In genomic region chr9:128624566-128624965, GRCh38 we compare ENCODE assay signal across 24 cellular contexts.
"Had no signal": no experiment of that assay in that cellular context is flagged by ENCODE, and none has a peak within 500 bp of the region (broad histone marks: within the 10 kb centered on the region; RNA-seq: fewer than 3 reads in every experiment).

No MANE protein-coding gene starts in this region.

- H3K9me3 Mint-ChIP-seq: activated naive CD4-positive, alpha-beta T cell treated with anti-CD3 and anti-CD28 coated beads for 36 hours; activated naive CD8-positive, alpha-beta T cell treated with anti-CD3 and anti-CD28 coated beads, Interleukin-2, amount 50 U/mL, for 24 hours; activated T-cell treated with anti-CD3 and anti-CD28 coated beads, Interleukin-2, amount 50 U/mL, for 72 hours; brain; dendritic cell treated with granulocyte-macrophage colony-stimulating factor and Interleukin-4, amounts not matched to agents 40 ng/mL and 50 ng/mL, for 4 days; memory B cell; nephron progenitor cell; stimulated activated naive CD8-positive, alpha-beta T cell treated with anti-CD3 and anti-CD28 coated beads, Interleukin-15, Interleukin-2, amounts not matched to agents 100 ng/mL and 50 ng/mL, for 24 hours; T-helper 1 cell treated with Interleukin-12 subunit alpha and Interleukin-12 subunit beta and Interleukin-4 antibody, amounts not matched to agents 30 μg/mL and 1 μg/mL, for 36 hours had no signal

- ATAC-seq: activated naive CD8-positive, alpha-beta T cell treated with anti-CD3 and anti-CD28 coated beads, Interleukin-2, amount 50 U/mL, for 24 hours; activated T-cell treated with anti-CD3 and anti-CD28 coated beads, Interleukin-2, amount 50 U/mL, for 72 hours had no signal

- H3K27ac Mint-ChIP-seq: activated naive CD4-positive, alpha-beta T cell treated with anti-CD3 and anti-CD28 coated beads for 36 hours; activated naive CD8-positive, alpha-beta T cell treated with anti-CD3 and anti-CD28 coated beads, Interleukin-2, amount 50 U/mL, for 24 hours; activated T-cell treated with anti-CD3 and anti-CD28 coated beads, Interleukin-2, amount 50 U/mL, for 72 hours; dendritic cell treated with granulocyte-macrophage colony-stimulating factor and Interleukin-4, amounts not matched to agents 40 ng/mL and 50 ng/mL, for 4 days; stimulated activated naive CD8-positive, alpha-beta T cell treated with anti-CD3 and anti-CD28 coated beads, Interleukin-15, Interleukin-2, amounts not matched to agents 100 ng/mL and 50 ng/mL, for 24 hours had no signal

- H3K4me3 Mint-ChIP-seq: activated naive CD4-positive, alpha-beta T cell treated with anti-CD3 and anti-CD28 coated beads for 36 hours; activated naive CD8-positive, alpha-beta T cell treated with anti-CD3 and anti-CD28 coated beads, Interleukin-2, amount 50 U/mL, for 24 hours; activated T-cell treated with anti-CD3 and anti-CD28 coated beads, Interleukin-2, amount 50 U/mL, for 72 hours; brain; dendritic cell treated with granulocyte-macrophage colony-stimulating factor and Interleukin-4, amounts not matched to agents 40 ng/mL and 50 ng/mL, for 4 days; memory B cell; nephron progenitor cell; stimulated activated naive CD8-positive, alpha-beta T cell treated with anti-CD3 and anti-CD28 coated beads, Interleukin-15, Interleukin-2, amounts not matched to agents 100 ng/mL and 50 ng/mL, for 24 hours; T-helper 1 cell treated with Interleukin-12 subunit alpha and Interleukin-12 subunit beta and Interleukin-4 antibody, amounts not matched to agents 30 μg/mL and 1 μg/mL, for 36 hours had no signal

- H3K9ac ChIP-seq: parathyroid adenoma had no signal

- H3K27ac ChIP-seq: parathyroid adenoma, thyroid gland had no signal

- H3K4me3 ChIP-seq: mucosa of descending colon, thyroid gland had no signal

- H3K27me3 ChIP-seq: thyroid gland had no signal

- H3K27me3 Mint-ChIP-seq: activated naive CD8-positive, alpha-beta T cell treated with anti-CD3 and anti-CD28 coated beads, Interleukin-2, amount 50 U/mL, for 24 hours; brain; dendritic cell treated with granulocyte-macrophage colony-stimulating factor and Interleukin-4, amounts not matched to agents 40 ng/mL and 50 ng/mL, for 4 days; memory B cell; stimulated activated naive CD8-positive, alpha-beta T cell treated with anti-CD3 and anti-CD28 coated beads, Interleukin-15, Interleukin-2, amounts not matched to agents 100 ng/mL and 50 ng/mL, for 24 hours had no signal

- H3K9me3 ChIP-seq: mucosa of descending colon, thyroid gland had no signal

- H3K79me2 ChIP-seq: parathyroid adenoma had no signal

- H2AFZ ChIP-seq: parathyroid adenoma had no signal

- DNase-seq: activated CD4-positive, alpha-beta T cell treated with anti-CD3 and anti-CD28 coated beads for 4 hours; activated CD4-positive, alpha-beta T cell treated with anti-CD3 and anti-CD28 coated beads, Interleukin-2, amount 50 U/mL, for 48 hours; activated CD4-positive, CD25-positive, alpha-beta regulatory T cell; activated CD8-positive, alpha-beta memory T cell treated with anti-CD3 and anti-CD28 coated beads, Interleukin-2, amount 50 U/mL, for 48 hours; activated effector memory CD4-positive, alpha-beta T cell treated with Interleukin-2 at 50 U/mL for 16 hours; activated naive CD4-positive, alpha-beta T cell treated with anti-CD3 and anti-CD28 coated beads for 36 hours; activated naive CD8-positive, alpha-beta T cell treated with anti-CD3 and anti-CD28 coated beads, Interleukin-2, amount 50 U/mL, for 24 hours; activated T-cell treated with anti-CD3 and anti-CD28 coated beads, Interleukin-2, amount 50 U/mL, for 72 hours; anterior cingulate cortex; effector CD8-positive, alpha-beta T cell; head of caudate nucleus; hypothalamus; mucosa of descending colon; nephron progenitor cell; nucleus accumbens; small intestine; stimulated activated CD4-positive, alpha-beta T cell treated with anti-CD3 and anti-CD28 coated beads, Interleukin-2, amount 100 ng/mL, for 48 hours; thyroid gland had no signal

- H3K4me1 ChIP-seq: parathyroid adenoma had no signal

- H3K4me1 Mint-ChIP-seq: activated naive CD8-positive, alpha-beta T cell treated with anti-CD3 and anti-CD28 coated beads, Interleukin-2, amount 50 U/mL, for 24 hours; brain; memory B cell had no signal
